In the genomic region with DNA sequence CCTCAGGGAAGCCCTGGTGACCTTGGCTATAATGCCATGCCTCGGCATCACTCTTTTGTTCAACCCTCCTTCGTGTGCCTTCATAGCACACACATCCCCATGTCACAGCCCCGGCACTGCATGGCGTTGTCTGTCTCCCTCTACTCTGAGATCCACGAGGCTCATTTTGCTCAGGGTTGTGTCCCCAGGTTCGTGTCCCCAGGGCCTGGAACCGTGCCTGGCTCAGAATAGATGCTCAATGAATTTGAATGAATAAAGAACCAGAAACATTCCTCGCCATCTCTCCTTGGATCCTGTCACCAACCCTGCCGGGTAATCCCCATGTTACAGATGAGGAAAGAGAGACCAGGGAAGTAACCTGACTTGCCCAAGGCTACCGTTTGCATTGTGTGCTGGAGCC, we compare ENCODE assay signal across 20 cellular contexts.
"Had no signal": no experiment of that assay in that cellular context is flagged by ENCODE, and none has a peak within 500 bp of the region (broad histone marks: within the 10 kb centered on the region; RNA-seq: fewer than 3 reads in every experiment).

No MANE protein-coding gene starts in this region.

- H3K36me3 ChIP-seq: MG63, SJSA1 had no signal

- H3K4me3 ChIP-seq: MG63, SJSA1, SK-N-MC had no signal

- ATAC-seq: HepG2 had no signal

- H3K27me3 ChIP-seq: MG63, SJSA1 had no signal

- DNase-seq: IMR-90, Karpas-422, KG1, MG63, NCI-H1092 treated with DMSO at 0.1 percent for 48 hours, NCI-H1436, NCI-H187, NCI-H2029, NCI-H2081 treated with DMSO at 0.1 percent for 48 hours, NCI-H226, NCI-H446, NCI-H510A, NCI-H524 treated with DMSO at 0.1 percent for 48 hours, NCI-H774, Right ventricle myocardium superior, RPMI8226, SIG-M5 had no signal

- H3K27ac ChIP-seq: SJSA1, SK-N-MC had no signal

- H3K4me1 ChIP-seq: SJSA1 had no signal

- H3K9me3 ChIP-seq: MG63, SJSA1 had no signal
